27 cellular contexts compared by ENCODE assay signal in the genomic region with DNA sequence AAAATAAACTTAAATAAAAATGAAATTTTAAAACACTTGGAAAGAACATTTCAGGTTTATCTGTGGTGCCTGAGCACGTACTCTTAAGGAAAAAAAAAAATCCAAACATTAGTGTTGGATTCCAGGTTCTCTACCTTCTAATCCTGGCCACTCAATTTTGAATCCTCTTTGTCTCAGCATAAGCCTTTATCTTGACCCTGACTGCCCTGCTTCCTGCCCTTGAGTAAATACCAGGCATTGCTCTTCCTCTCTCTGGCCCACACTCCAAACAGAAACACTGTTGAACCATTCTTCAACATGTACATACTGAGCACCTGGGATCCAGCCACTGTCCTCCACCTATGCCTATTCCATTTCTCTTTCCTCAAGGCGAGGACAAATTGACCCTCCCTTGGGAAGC.
"Had no signal": no experiment of that assay in that cellular context is flagged by ENCODE, and none has a peak within 500 bp of the region (broad histone marks: within the 10 kb centered on the region; RNA-seq: fewer than 3 reads in every experiment).

No MANE protein-coding gene starts in this region.

- H3K4me1 ChIP-seq: adrenal gland, Peyer's patch had no signal

- H3K9me3 ChIP-seq: adrenal gland, Peyer's patch had no signal

- H3K27ac ChIP-seq: adrenal gland, KMS-11, Peyer's patch, RWPE1, VCaP had no signal

- H3K27me3 ChIP-seq: adrenal gland, Peyer's patch had no signal

- H3K4me3 ChIP-seq: adrenal gland, Peyer's patch had no signal

- H3K36me3 Mint-ChIP-seq: activated naive CD8-positive, alpha-beta T cell treated with anti-CD3 and anti-CD28 coated beads, Interleukin-2, amount 10 ng/mL, durations not matched to agents 7 days and 5 days had no signal

- H3K4me1 Mint-ChIP-seq: activated CD4-positive, alpha-beta memory T cell treated with anti-CD3 and anti-CD28 coated beads, Interleukin-2, amount 10 ng/mL, durations not matched to agents 7 days and 5 days; activated CD4-positive, alpha-beta T cell treated with anti-CD3 and anti-CD28 coated beads for 36 hours; activated naive CD8-positive, alpha-beta T cell treated with anti-CD3 and anti-CD28 coated beads, Interleukin-2, amount 10 ng/mL, durations not matched to agents 7 days and 5 days; activated T-helper 17 cell treated with anti-CD3 and anti-CD28 coated beads, Interleukin-2, amount 50 U/mL, for 72 hours had no signal

- H3K36me3 ChIP-seq: adrenal gland, Peyer's patch had no signal

- ATAC-seq: activated CD4-positive, alpha-beta T cell treated with anti-CD3 and anti-CD28 coated beads for 36 hours; activated T-helper 17 cell treated with anti-CD3 and anti-CD28 coated beads, Interleukin-2, amount 50 U/mL, for 72 hours had no signal

- H3K4me2 ChIP-seq: KMS-11 had no signal

- H3K9ac ChIP-seq: KMS-11 had no signal

- H3K4me3 Mint-ChIP-seq: activated CD4-positive, alpha-beta memory T cell treated with anti-CD3 and anti-CD28 coated beads, Interleukin-2, amount 10 ng/mL, durations not matched to agents 7 days and 5 days; activated CD4-positive, alpha-beta T cell treated with anti-CD3 and anti-CD28 coated beads for 36 hours; activated naive CD4-positive, alpha-beta T cell treated with anti-CD3 and anti-CD28 coated beads for 36 hours; activated naive CD8-positive, alpha-beta T cell treated with anti-CD3 and anti-CD28 coated beads, Interleukin-2, amount 10 ng/mL, durations not matched to agents 7 days and 5 days; activated T-helper 17 cell treated with anti-CD3 and anti-CD28 coated beads, Interleukin-2, amount 50 U/mL, for 72 hours; T-helper 1 cell treated with Interleukin-12 subunit alpha and Interleukin-12 subunit beta and Interleukin-4 antibody, amounts not matched to agents 30 μg/mL and 1 μg/mL, for 36 hours had no signal

- H3K27ac Mint-ChIP-seq: activated CD4-positive, alpha-beta memory T cell treated with anti-CD3 and anti-CD28 coated beads, Interleukin-2, amount 10 ng/mL, durations not matched to agents 7 days and 5 days; activated CD4-positive, alpha-beta T cell treated with anti-CD3 and anti-CD28 coated beads for 36 hours; activated naive CD4-positive, alpha-beta T cell treated with anti-CD3 and anti-CD28 coated beads for 36 hours; activated naive CD8-positive, alpha-beta T cell treated with anti-CD3 and anti-CD28 coated beads, Interleukin-2, amount 10 ng/mL, durations not matched to agents 7 days and 5 days; activated T-helper 17 cell treated with anti-CD3 and anti-CD28 coated beads, Interleukin-2, amount 50 U/mL, for 72 hours; T-helper 1 cell treated with Interleukin-12 subunit alpha and Interleukin-12 subunit beta and Interleukin-4 antibody, amounts not matched to agents 30 μg/mL and 1 μg/mL, for 36 hours had no signal

- DNase-seq: activated CD4-positive, alpha-beta memory T cell treated with anti-CD3 and anti-CD28 coated beads, Interleukin-2, amount 10 ng/mL, durations not matched to agents 7 days and 5 days; activated CD4-positive, alpha-beta T cell treated with anti-CD3 and anti-CD28 coated beads for 36 hours; activated CD4-positive, alpha-beta T cell treated with anti-CD3 and anti-CD28 coated beads, Interleukin-2, amount 50 U/mL, for 1 hour; activated gamma-delta T cell; activated naive CD4-positive, alpha-beta T cell treated with anti-CD3 and anti-CD28 coated beads for 36 hours; activated naive CD8-positive, alpha-beta T cell treated with anti-CD3 and anti-CD28 coated beads, Interleukin-2, amount 10 ng/mL, durations not matched to agents 7 days and 5 days; activated T-cell treated with anti-CD3 and anti-CD28 coated beads for 4 hours; activated T-cell treated with anti-CD3 and anti-CD28 coated beads, Interleukin-2, amount 50 U/mL, for 48 hours; adrenal gland; anterior cingulate cortex; cerebellar nuclear complex; MV-4-11; NCI-H1092 treated with DMSO at 0.1 percent for 48 hours; NCI-H1417 treated with DMSO at 0.1 percent for 48 hours; NCI-H1694; NCI-H2029; NCI-H2107; NCI-H2171 treated with DMSO at 0.1 percent for 48 hours; NCI-H345; NCI-H524; Peyer's patch; SHP77 treated with DMSO at 0.1 percent for 48 hours had no signal
